Comparison of ENCODE assay signal across 13 cellular contexts in the genomic region with DNA sequence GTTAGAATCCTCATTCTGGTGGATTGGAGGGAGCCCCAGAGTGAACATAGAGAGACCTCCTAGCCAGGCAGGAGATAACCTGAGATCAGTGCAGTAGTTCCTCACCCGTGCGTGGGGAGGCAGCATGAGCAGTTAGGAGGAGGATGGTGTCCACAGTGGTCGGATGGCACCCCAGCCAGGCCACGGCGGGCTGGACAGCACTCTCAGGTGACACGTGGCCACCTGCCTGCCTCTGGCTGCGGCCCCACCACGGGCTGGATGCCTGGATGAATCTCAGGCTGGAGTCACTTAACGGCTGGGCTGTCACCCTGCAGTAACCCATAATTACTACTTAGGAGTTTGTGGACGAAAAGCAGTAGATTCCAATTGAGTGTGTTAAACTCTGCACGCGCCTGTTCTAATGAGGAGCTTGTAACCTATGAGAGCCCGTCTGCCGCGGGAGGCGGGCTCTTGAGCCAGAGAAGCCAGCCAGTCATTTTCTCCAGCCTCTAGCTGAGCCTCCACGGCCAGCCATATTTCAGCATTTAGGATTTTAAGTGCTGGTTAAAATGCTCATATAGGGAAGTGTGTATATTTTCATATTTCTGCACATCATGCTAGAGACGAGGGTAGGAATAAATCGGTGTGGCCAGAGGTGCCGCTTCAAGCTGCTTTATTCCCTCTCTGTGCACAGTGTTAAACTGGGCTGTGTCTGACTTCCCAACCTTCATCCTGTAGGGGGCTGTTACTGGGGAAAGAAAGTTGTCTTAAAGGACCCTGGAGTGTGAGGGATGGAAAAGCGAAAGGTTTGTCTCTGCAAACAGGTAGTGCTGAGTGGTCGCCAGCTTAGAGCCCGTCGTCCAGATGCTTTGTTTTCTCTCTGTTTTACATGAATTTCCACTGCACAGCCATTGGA.
A peak's percentile ranks its signal among the peaks of the same experiment; 100 is the strongest.
DNase-seq lines count a peak whose midpoint lies in the region; ATAC-seq and TF ChIP-seq lines count a peak whose summit lies in the region.
"Had no signal": no experiment of that assay in that cellular context is flagged by ENCODE, and none has a peak within 500 bp of the region (broad histone marks: within the 10 kb centered on the region; RNA-seq: fewer than 3 reads in every experiment).

No MANE protein-coding gene starts in this region.

- no peak overlapping the region for H3K4me2 ChIP-seq in H9 (ENCODE audit: insufficient read depth, insufficient read length, low read length)

- H3T11ph ChIP-seq in H9 (ENCODE audit: low read length), result no peak overlapping the region

- no peak overlapping the region for H4K91ac ChIP-seq in H9 (ENCODE audit: insufficient read length, low read depth, low read length)

- H3K4me1 ChIP-seq in H9 (ENCODE audit: insufficient read depth, low read length), result no peaks in the 10 kb centered on the region; the same call in 1 of the 2 replicates
- H3K4me1 ChIP-seq in RWPE2 (ENCODE audit: insufficient read depth, poor library complexity, severe bottlenecking), result no peaks in the 10 kb centered on the region

- WGBS in H9 (ENCODE audit: extremely low coverage, insufficient read length, low lambda C conversion rate), result no CpG with 5 or more reads among the region's 24 CpGs

- ATAC-seq in RWPE2 (ENCODE audit: low read depth), result peak; percentile 78
- ATAC-seq in GM18873 (IDR thresholded peaks at IDR 0.05; ENCODE audit: low FRiP score, unreplicated experiment), result no peak
- no peak for ATAC-seq in GM19455 (IDR thresholded peaks at IDR 0.05; ENCODE audit: unreplicated experiment)
- ATAC-seq: activated CD8-positive, alpha-beta memory T cell treated with anti-CD3 and anti-CD28 coated beads, Interleukin-2, amount 10 ng/mL, durations not matched to agents 7 days and 5 days; activated naive CD8-positive, alpha-beta T cell treated with anti-CD3 and anti-CD28 coated beads, Interleukin-2, amount 50 U/mL, for 24 hours had no signal

- H3K79me2 ChIP-seq in H9 (ENCODE audit: insufficient read depth, low read length), result no peaks in the 10 kb centered on the region; the same call in 1 of the 2 replicates

- H3K27ac Mint-ChIP-seq in H9, result peak overlapping the region; percentile 29 to 84 (median 34); a peak in 6 of 7 replicates
- H3K27ac Mint-ChIP-seq: activated CD8-positive, alpha-beta memory T cell treated with anti-CD3 and anti-CD28 coated beads, Interleukin-2, amount 10 ng/mL, durations not matched to agents 7 days and 5 days; activated naive CD8-positive, alpha-beta T cell treated with anti-CD3 and anti-CD28 coated beads, Interleukin-2, amount 50 U/mL, for 24 hours; immature natural killer cell had no signal

- H3K9me3 ChIP-seq in H9 (ENCODE audit: control insufficient read depth, low read depth, low read length) (no peaks in the 10 kb centered on the region), RWPE2 (ENCODE audit: severe bottlenecking) (no peaks in the 10 kb centered on the region)

- H3K4ac ChIP-seq in H9 (ENCODE audit: low read depth, low read length), result no peak overlapping the region

- no peak overlapping the region for H2AK5ac ChIP-seq in H9 (ENCODE audit: insufficient read length, low read length)

- H3K4me3 Mint-ChIP-seq in H9, result no peak overlapping the region
- H3K4me3 Mint-ChIP-seq: activated CD8-positive, alpha-beta memory T cell treated with anti-CD3 and anti-CD28 coated beads, Interleukin-2, amount 10 ng/mL, durations not matched to agents 7 days and 5 days; activated naive CD8-positive, alpha-beta T cell treated with anti-CD3 and anti-CD28 coated beads, Interleukin-2, amount 50 U/mL, for 24 hours; immature natural killer cell had no signal

- no peak overlapping the region for H4K8ac ChIP-seq in H9 (replicated peaks; ENCODE audit: insufficient read length, low read depth, low read length)

- H2BK120ac ChIP-seq in H9 (ENCODE audit: low read depth, low read length, poor library complexity, severe bottlenecking), result no peak overlapping the region

- H3K27me3 ChIP-seq in H9 (ENCODE audit: insufficient read depth, low read length) (no peaks in the 10 kb centered on the region), RWPE2 (ENCODE audit: insufficient read depth, poor library complexity, severe bottlenecking) (no peaks in the 10 kb centered on the region)

- H3K27me3 Mint-ChIP-seq in H9 (ENCODE audit: low read depth), result no peaks in the 10 kb centered on the region; the same call in 1 of the 2 replicates
- H3K27me3 Mint-ChIP-seq: activated CD8-positive, alpha-beta memory T cell treated with anti-CD3 and anti-CD28 coated beads, Interleukin-2, amount 10 ng/mL, durations not matched to agents 7 days and 5 days had no signal

- no peak overlapping the region for H4K5ac ChIP-seq in H9 (ENCODE audit: insufficient read length, low read depth, low read length)

- TF ChIP-seq CTCF in H9 (conservative IDR thresholded peaks at IDR 0.05) (no peak; the same call in 2 of the 3 replicates), RWPE2 (IDR thresholded peaks at IDR 0.05; ENCODE audit: poor library complexity, severe bottlenecking) (no peak)

- DNase-seq in 8988T, result peak; percentile 61
- no peak for DNase-seq in H9
- DNase-seq in RWPE2 (ENCODE audit: low spot score), result no peak
- peak; percentile 51 for DNase-seq in kidney tubule cell (ENCODE audit: low spot score)
- DNase-seq in hepatic stellate cell (ENCODE audit: low spot score), result no peak
- DNase-seq in NCI-H526 treated with DMSO at 0.1 percent for 48 hours (lab: John Stamatoyannopoulos, UW), result no peak
- DNase-seq: activated CD8-positive, alpha-beta memory T cell treated with anti-CD3 and anti-CD28 coated beads, Interleukin-2, amount 10 ng/mL, durations not matched to agents 7 days and 5 days; activated naive CD8-positive, alpha-beta T cell treated with anti-CD3 and anti-CD28 coated beads, Interleukin-2, amount 50 U/mL, for 24 hours; immature natural killer cell; stimulated activated CD4-positive, alpha-beta T cell treated with anti-CD3 and anti-CD28 coated beads, Interleukin-1b, Interleukin-23, amount 100 ng/mL, for 48 hours; stimulated activated naive CD4-positive, alpha-beta T cell had no signal

- H3K27ac ChIP-seq in H9 (ENCODE audit: insufficient read length, low read depth, low read length) (no peak overlapping the region), RWPE2 (ENCODE audit: poor library complexity, severe bottlenecking) (no peak overlapping the region)

- peaks cover 44 to 61% of the 10 kb centered on the region in 2 experiments for H3K4me1 Mint-ChIP-seq in H9
- H3K4me1 Mint-ChIP-seq: activated CD8-positive, alpha-beta memory T cell treated with anti-CD3 and anti-CD28 coated beads, Interleukin-2, amount 10 ng/mL, durations not matched to agents 7 days and 5 days; activated naive CD8-positive, alpha-beta T cell treated with anti-CD3 and anti-CD28 coated beads, Interleukin-2, amount 50 U/mL, for 24 hours; immature natural killer cell had no signal

- H2BK20ac ChIP-seq in H9 (ENCODE audit: low read depth, low read length, poor library complexity, severe bottlenecking), result no peak overlapping the region

- H3K14ac ChIP-seq in H9 (ENCODE audit: insufficient read depth, low read length), result no peak overlapping the region

- no peaks in the 10 kb centered on the region for H4K20me1 ChIP-seq in H9 (ENCODE audit: control insufficient read depth, insufficient read depth, insufficient read length)

- H3K79me1 ChIP-seq in H9 (ENCODE audit: insufficient read depth, low read depth, low read length, poor library complexity, severe bottlenecking), result no peaks in the 10 kb centered on the region

- H2AFZ ChIP-seq in H9 (ENCODE audit: low read length), result no peak overlapping the region

- no peaks in the 10 kb centered on the region for H3K23me2 ChIP-seq in H9 (ENCODE audit: insufficient read length, low read depth, low read length, poor library complexity, severe bottlenecking)

- H3K9ac ChIP-seq in H9 (ENCODE audit: extremely low read depth, insufficient read length, low read length), result no peak overlapping the region

- no peak overlapping the region for H2BK5ac ChIP-seq in H9 (ENCODE audit: insufficient read length, low read length)

- H3K36me3 ChIP-seq in RWPE2 (ENCODE audit: low read depth), result no peaks in the 10 kb centered on the region

- no peak overlapping the region for H2BK15ac ChIP-seq in H9 (ENCODE audit: low read depth, low read length)

- no peak overlapping the region for H3K18ac ChIP-seq in H9 (ENCODE audit: insufficient read length, low read depth, low read length)

- no peaks in the 10 kb centered on the region for H3K9me3 Mint-ChIP-seq in H9
- H3K9me3 Mint-ChIP-seq: activated naive CD8-positive, alpha-beta T cell treated with anti-CD3 and anti-CD28 coated beads, Interleukin-2, amount 50 U/mL, for 24 hours; immature natural killer cell had no signal

- H3K4me3 ChIP-seq in RWPE2 (ENCODE audit: severe bottlenecking), result no peak overlapping the region

- no peak overlapping the region for H2BK12ac ChIP-seq in H9 (ENCODE audit: insufficient read length, low read depth, low read length)

- no peaks in the 10 kb centered on the region; a peak in 1 of 7 replicates for H3K36me3 Mint-ChIP-seq in H9 (ENCODE audit: insufficient read depth in 1 of 3, low read depth in 3 of 3)
- H3K36me3 Mint-ChIP-seq: activated CD8-positive, alpha-beta memory T cell treated with anti-CD3 and anti-CD28 coated beads, Interleukin-2, amount 10 ng/mL, durations not matched to agents 7 days and 5 days; immature natural killer cell had no signal

- no peak overlapping the region for H3K23ac ChIP-seq in H9 (ENCODE audit: insufficient read length, low read depth, low read length)

- H3K56ac ChIP-seq in H9 (ENCODE audit: insufficient read length, low read depth, low read length), result no peak overlapping the region

Comparison
In these comparisons a context has a peak if more than half of its experiments do, and no peak if none do; other contexts are left out.
1. DNase-seq: peak in 8988T (single experiment) and kidney tubule cell (single experiment); none in H9 (single experiment), RWPE2 (single experiment), hepatic stellate cell (single experiment) and NCI-H526 treated with DMSO at 0.1 percent for 48 hours (single experiment).